Comparison of ENCODE assay signal across 12 cellular contexts in genomic region chr2:177251165-177251542, GRCh38. TPM values are rescaled to one million over a fixed set of nuclear protein-coding genes. Genes with fewer than 3 reads are reported as not detected.
DNase-seq lines count a peak whose midpoint lies in the region; ATAC-seq and TF ChIP-seq lines count a peak whose summit lies in the region.
"Had no signal": no experiment of that assay in that cellular context is flagged by ENCODE, and none has a peak within 500 bp of the region (broad histone marks: within the 10 kb centered on the region; RNA-seq: fewer than 3 reads in every experiment).

No MANE protein-coding gene starts in this region.

- POLR2A ChIA-PET in RWPE1 (lab: Yijun Ruan, JAX; ENCODE audit: low non-redundant PET) = no interaction called here

- peak overlapping the region in 2 of 3 donors; percentile 98 to 99 for H3K27ac Mint-ChIP-seq in CD4-positive, CD25-positive, alpha-beta regulatory T cell

- H4K12ac ChIP-seq in trophoblast cell (ENCODE audit: low read depth, low read length) = no peak overlapping the region

- ATAC-seq in CD4-positive, CD25-positive, alpha-beta regulatory T cell (ENCODE audit: low read depth in 2 of 2) = no peak
- ATAC-seq in GM19035 (IDR thresholded peaks at IDR 0.05; ENCODE audit: unreplicated experiment) = no peak

- H3K18ac ChIP-seq in trophoblast cell (ENCODE audit: low read length) = no peak overlapping the region

- no peaks in the 10 kb centered on the region for H3K27me3 Mint-ChIP-seq in CD4-positive, CD25-positive, alpha-beta regulatory T cell

- no peak overlapping the region for H3K4me3 ChIP-seq in CD4-positive, CD25-positive, alpha-beta regulatory T cell (ENCODE audit: low read depth, low read length)
- H3K4me3 ChIP-seq in trophoblast cell (ENCODE audit: low read depth, low read length) = no peak overlapping the region
- H3K4me3 ChIP-seq: HAP-1 had no signal

- H2AK5ac ChIP-seq in trophoblast cell (ENCODE audit: low read length) = no peak overlapping the region

- H2BK5ac ChIP-seq in trophoblast cell (ENCODE audit: low read depth, low read length, poor library complexity) = no peak overlapping the region

- peaks cover 27% of the 10 kb centered on the region for H3K36me3 Mint-ChIP-seq in CD4-positive, CD25-positive, alpha-beta regulatory T cell

- H3K14ac ChIP-seq in trophoblast cell (ENCODE audit: low read length) = no peak overlapping the region

- no peak overlapping the region for H3K4me2 ChIP-seq in trophoblast cell (ENCODE audit: low read length)

- no peak overlapping the region for H3K23ac ChIP-seq in trophoblast cell (ENCODE audit: low read length)

- CTCF ChIA-PET in RWPE1 (lab: Yijun Ruan, JAX) = no interaction called here

- peaks cover 26% of the 10 kb centered on the region for H3K36me3 ChIP-seq in CD4-positive, CD25-positive, alpha-beta regulatory T cell (ENCODE audit: control insufficient read depth, insufficient read depth, low read length)
- peaks cover 3 to 7% of the 10 kb centered on the region in 2 experiments for H3K36me3 ChIP-seq in trophoblast cell (ENCODE audit: control insufficient read depth in 1 of 2, insufficient read depth in 2 of 2, low read length in 2 of 2)

- peak overlapping the region; percentile 57 to 80 (median 72) for H3K4me3 Mint-ChIP-seq in CD4-positive, CD25-positive, alpha-beta regulatory T cell

- H3K27me3 ChIP-seq in CD4-positive, CD25-positive, alpha-beta regulatory T cell (ENCODE audit: control insufficient read depth, insufficient read depth, low read length) = no peaks in the 10 kb centered on the region
- H3K27me3 ChIP-seq in trophoblast cell (ENCODE audit: insufficient read depth, low read length) = no peaks in the 10 kb centered on the region

- peaks cover 23% of the 10 kb centered on the region for H3K79me2 ChIP-seq in trophoblast cell (ENCODE audit: control insufficient read depth, insufficient read depth, low read length, poor library complexity)

- no peak for DNase-seq in CD4-positive, CD25-positive, alpha-beta regulatory T cell
- no peak for DNase-seq in RWPE1 (ENCODE audit: low spot score)
- no peak for DNase-seq in epithelial cell of prostate (ENCODE audit: low read depth, low spot score)
- no peak for DNase-seq in trophoblast cell
- DNase-seq in effector CD8-positive, alpha-beta T cell (lab: John Stamatoyannopoulos, UW) = no peak
- no peak for DNase-seq in GDM1 (lab: John Stamatoyannopoulos, UW)
- DNase-seq in SIG-M5 treated with dmso at 0.1 percent for 504 hours (lab: John Stamatoyannopoulos, UW; ENCODE audit: unreplicated experiment) = no peak
- DNase-seq: activated CD8-positive, alpha-beta memory T cell treated with anti-CD3 and anti-CD28 coated beads, Interleukin-2, amount 50 U/mL, for 4 hours; effector CD4-positive, alpha-beta T cell; NCI-H2081 treated with DMSO at 0.1 percent for 48 hours had no signal

- no peak overlapping the region for H3K9ac ChIP-seq in trophoblast cell (ENCODE audit: low read length)

- peak overlapping the region; percentile 57 for H3K4ac ChIP-seq in trophoblast cell (ENCODE audit: low read depth, low read length)

- H3K27ac ChIP-seq in CD4-positive, CD25-positive, alpha-beta regulatory T cell (ENCODE audit: insufficient read depth, low read length, poor library complexity, severe bottlenecking) = peak overlapping the region; percentile 80
- H3K27ac ChIP-seq in RWPE1 = peak overlapping the region; percentile 80
- H3K27ac ChIP-seq in epithelial cell of prostate = peak overlapping the region; percentile 98
- no peak overlapping the region for H3K27ac ChIP-seq in trophoblast cell (ENCODE audit: low read depth, low read length)

- H3K4me1 ChIP-seq in CD4-positive, CD25-positive, alpha-beta regulatory T cell (ENCODE audit: control insufficient read depth, insufficient read depth, low read length, poor library complexity, severe bottlenecking) = peaks cover 79% of the 10 kb centered on the region
- peaks cover 10 to 20% of the 10 kb centered on the region in 2 experiments for H3K4me1 ChIP-seq in trophoblast cell (ENCODE audit: control insufficient read depth in 1 of 2, insufficient read depth in 2 of 2, low read length in 2 of 2)

- H2BK120ac ChIP-seq in trophoblast cell (ENCODE audit: insufficient read depth, low read length, poor library complexity) = no peak overlapping the region

- no CpG with 5 or more reads among the region's 3 CpGs for WGBS in trophoblast cell (ENCODE audit: extremely low coverage, insufficient coverage, insufficient read length)

- H2BK12ac ChIP-seq in trophoblast cell (ENCODE audit: low read length) = no peak overlapping the region

- H3K9me3 Mint-ChIP-seq in CD4-positive, CD25-positive, alpha-beta regulatory T cell = peaks cover 0 to 1% (median 0%) of the 10 kb centered on the region in 7 donors

- peaks cover 38 to 90% (median 75%) of the 10 kb centered on the region in 4 donors for H3K4me1 Mint-ChIP-seq in CD4-positive, CD25-positive, alpha-beta regulatory T cell

- H2AFZ ChIP-seq in trophoblast cell (ENCODE audit: insufficient read depth, low read length, poor library complexity) = no peak overlapping the region

- no peak for TF ChIP-seq CTCF in RWPE1 (conservative IDR thresholded peaks at IDR 0.05; ENCODE audit: low read depth)

- no peaks in the 10 kb centered on the region for H3K9me3 ChIP-seq in CD4-positive, CD25-positive, alpha-beta regulatory T cell (ENCODE audit: control insufficient read depth in 2 of 2, low read length in 2 of 2)
- no peaks in the 10 kb centered on the region for H3K9me3 ChIP-seq in trophoblast cell (ENCODE audit: insufficient read depth, low read depth, low read length)
- H3K9me3 ChIP-seq: HAP-1 had no signal

- H4K8ac ChIP-seq in trophoblast cell (ENCODE audit: low read depth, low read length) = no peak overlapping the region

- H4K91ac ChIP-seq in trophoblast cell (ENCODE audit: low read depth, low read length) = no peak overlapping the region

- H3K79me1 ChIP-seq in trophoblast cell (ENCODE audit: low read length) = no peaks in the 10 kb centered on the region

RNA-seq across cellular contexts. Expression of gene NFE2L2, which starts 13.4 kb away (rescaled TPM):
- total RNA-seq in CD4-positive, CD25-positive, alpha-beta regulatory T cell = 121 TPM
- 10 to 100 TPM; 44.5 to 64.7 (median 55.5) TPM for polyA plus RNA-seq in CD4-positive, CD25-positive, alpha-beta regulatory T cell
- 78.1 and 80.1 TPM in 2 replicates for polyA plus RNA-seq in trophoblast cell (2013)

RNA-seq across cellular contexts. Expression of gene HNRNPA3, which starts 38.6 kb away (rescaled TPM):
- total RNA-seq in CD4-positive, CD25-positive, alpha-beta regulatory T cell = 231 TPM
- polyA plus RNA-seq in CD4-positive, CD25-positive, alpha-beta regulatory T cell = 10 to 100 TPM; 38.8 to 62.8 (median 56.2) TPM
- 339 and 340 TPM in 2 replicates for polyA plus RNA-seq in trophoblast cell (2013)
